8 cellular contexts compared by ENCODE assay signal in genomic region chr7:108003591-108003935, GRCh38. TPM values are rescaled to one million over a fixed set of nuclear protein-coding genes. Genes with fewer than 3 reads are reported as not detected.
A peak's percentile ranks its signal among the peaks of the same experiment; 100 is the strongest.
DNase-seq lines count a peak whose midpoint lies in the region; ATAC-seq and TF ChIP-seq lines count a peak whose summit lies in the region.

No MANE protein-coding gene starts in this region.

- H3K9me3 Mint-ChIP-seq in activated naive CD4-positive, alpha-beta T cell treated with anti-CD3 and anti-CD28 coated beads, Interleukin-2, amount 10 ng/mL, durations not matched to agents 7 days and 5 days, result no peaks in the 10 kb centered on the region
- H3K9me3 Mint-ChIP-seq in mesothelial cell of epicardium, result no peaks in the 10 kb centered on the region

- H3K4me3 Mint-ChIP-seq in activated naive CD4-positive, alpha-beta T cell treated with anti-CD3 and anti-CD28 coated beads, Interleukin-2, amount 10 ng/mL, durations not matched to agents 7 days and 5 days, result peak overlapping the region; percentile 8
- peak overlapping the region; percentile 85 for H3K4me3 Mint-ChIP-seq in mesothelial cell of epicardium

- CTCF ChIA-PET in activated naive CD4-positive, alpha-beta T cell treated with anti-CD3 and anti-CD28 coated beads, Interleukin-2, amount 10 ng/mL, durations not matched to agents 7 days and 5 days (lab: Charles Lee), result interaction anchor here (0.5 kb wide), 1 partner anchor 127 kb away, joined by 3 read pairs; no protein-coding TSS in a partner anchor

- intact Hi-C loops in transverse colon (cut with DNase I; ENCODE audit: low total_unique reads), result loop anchor here (5.0 to 10.0 kb wide), 3 partner anchors 69 to 141 kb away; no protein-coding TSS in a partner anchor

- peaks cover 14% of the 10 kb centered on the region for H3K27me3 ChIP-seq in transverse colon

- TF ChIP-seq EP300 in transverse colon (IDR thresholded peaks at IDR 0.05; ENCODE audit: low read depth), result no peak

- in situ Hi-C loops in transverse colon (cut with MboI; ENCODE audit: low pct_ligation_motif_present in 1 of 4, low pct_unique_long_range_greater_than_20kb in 1 of 4, low sequenced_read_pairs in 3 of 4), result no loop called here

- ATAC-seq in HG02610 (IDR thresholded peaks at IDR 0.05; ENCODE audit: unreplicated experiment) (no peak), HG02642 (IDR thresholded peaks at IDR 0.05; ENCODE audit: poor library complexity, unreplicated experiment) (no peak)

- H3K9me3 ChIP-seq in transverse colon, result no peaks in the 10 kb centered on the region

- peak overlapping the region; percentile 85 to 91 (median 88) for H3K27ac ChIP-seq in transverse colon

- WGBS in transverse colon (ENCODE audit: low coverage in 1 of 2), 2 donors, result 41 to 52% methylated on average over 7 to 15 of the region's 15 CpGs

- no peak for TF ChIP-seq POLR2A in transverse colon (IDR thresholded peaks at IDR 0.05)

- peak overlapping the region; percentile 50 to 77 (median 67) for H3K4me3 ChIP-seq in transverse colon

- H3K4me1 Mint-ChIP-seq in activated naive CD4-positive, alpha-beta T cell treated with anti-CD3 and anti-CD28 coated beads, Interleukin-2, amount 10 ng/mL, durations not matched to agents 7 days and 5 days, result peaks cover 18% of the 10 kb centered on the region
- H3K4me1 Mint-ChIP-seq in mesothelial cell of epicardium, result peaks cover 53% of the 10 kb centered on the region

- H3K27me3 Mint-ChIP-seq in activated naive CD4-positive, alpha-beta T cell treated with anti-CD3 and anti-CD28 coated beads, Interleukin-2, amount 10 ng/mL, durations not matched to agents 7 days and 5 days, result peaks cover 77% of the 10 kb centered on the region
- H3K27me3 Mint-ChIP-seq in mesothelial cell of epicardium (ENCODE audit: low read depth), result no peaks in the 10 kb centered on the region

- no peak for DNase-seq in activated naive CD4-positive, alpha-beta T cell treated with anti-CD3 and anti-CD28 coated beads, Interleukin-2, amount 10 ng/mL, durations not matched to agents 7 days and 5 days
- no peak for DNase-seq in activated naive CD4-positive, alpha-beta T cell treated with anti-CD3 and anti-CD28 coated beads, Interleukin-2, amount 50 U/mL, for 16 hours
- DNase-seq in cerebellar cortex (ENCODE audit: low spot score), result peak; percentile 13
- no peak for DNase-seq in mesothelial cell of epicardium (ENCODE audit: low spot score in 2 of 2, unreplicated experiment in 2 of 2)
- no peak for DNase-seq in transverse colon
- DNase-seq in SW480 (ENCODE audit: low spot score), result no peak

- TF ChIP-seq CTCF in mesothelial cell of epicardium (IDR thresholded peaks at IDR 0.05; ENCODE audit: unreplicated experiment) (no peak), transverse colon (IDR thresholded peaks at IDR 0.05) (no peak)

- no peaks in the 10 kb centered on the region for H3K36me3 ChIP-seq in transverse colon

- no peaks in the 10 kb centered on the region for H3K36me3 Mint-ChIP-seq in activated naive CD4-positive, alpha-beta T cell treated with anti-CD3 and anti-CD28 coated beads, Interleukin-2, amount 10 ng/mL, durations not matched to agents 7 days and 5 days
- H3K36me3 Mint-ChIP-seq in mesothelial cell of epicardium, result no peaks in the 10 kb centered on the region

- H3K27ac Mint-ChIP-seq in activated naive CD4-positive, alpha-beta T cell treated with anti-CD3 and anti-CD28 coated beads, Interleukin-2, amount 10 ng/mL, durations not matched to agents 7 days and 5 days, result no peak overlapping the region
- H3K27ac Mint-ChIP-seq in mesothelial cell of epicardium, result peak overlapping the region; percentile 37

- H3K4me1 ChIP-seq in transverse colon, result peaks cover 10 to 55% (median 35%) of the 10 kb centered on the region in 4 donors

RNA-seq across cellular contexts. Expression of gene LAMB1, which starts 0.6 kb away (rescaled TPM):
- total RNA-seq in mesothelial cell of epicardium (556 to 593 TPM (median 584 TPM) in 3 replicates), transverse colon (100 to 1,000 TPM in 2 of 4 donors, 10 to 100 TPM in 2; 54.2 to 119 (median 90.3) TPM)
